In genomic region chr1:234870020-234870378, GRCh38 we compare ENCODE assay signal across 22 cellular contexts.
DNase-seq lines count a peak whose midpoint lies in the region; ATAC-seq and TF ChIP-seq lines count a peak whose summit lies in the region.
"Had no signal": no experiment of that assay in that cellular context is flagged by ENCODE, and none has a peak within 500 bp of the region (broad histone marks: within the 10 kb centered on the region; RNA-seq: fewer than 3 reads in every experiment).

No MANE protein-coding gene starts in this region.

- TF ChIP-seq CTCF in nephron (IDR thresholded peaks at IDR 0.05; ENCODE audit: unreplicated experiment in 3 of 3), result no peak
- no peak for TF ChIP-seq CTCF in endothelial cell (IDR thresholded peaks at IDR 0.05; ENCODE audit: unreplicated experiment)

- peak overlapping the region; percentile 77 for H3K27ac Mint-ChIP-seq in T-helper 17 cell
- H3K27ac Mint-ChIP-seq in nephron, result peak overlapping the region in 2 of 3 experiments; percentile 3 to 61
- H3K27ac Mint-ChIP-seq in endothelial cell (ENCODE audit: unreplicated experiment), result no peak overlapping the region
- H3K27ac Mint-ChIP-seq: activated CD8-positive, alpha-beta T cell treated with anti-CD3 and anti-CD28 coated beads, Interleukin-2, amount 10 ng/mL, durations not matched to agents 7 days and 5 days; CD4-positive, alpha-beta T cell; HFFc6 had no signal

- H3K4me3 Mint-ChIP-seq in T-helper 17 cell (no peak overlapping the region), nephron (no peak overlapping the region), endothelial cell (ENCODE audit: unreplicated experiment) (no peak overlapping the region)
- H3K4me3 Mint-ChIP-seq: activated CD8-positive, alpha-beta T cell treated with anti-CD3 and anti-CD28 coated beads, Interleukin-2, amount 10 ng/mL, durations not matched to agents 7 days and 5 days; CD4-positive, alpha-beta T cell; HFFc6; IgD-negative memory B cell; T-helper 1 cell treated with Interleukin-12 subunit alpha and Interleukin-12 subunit beta and Interleukin-4 antibody, amounts not matched to agents 30 μg/mL and 1 μg/mL, for 36 hours had no signal

- H3K27me3 Mint-ChIP-seq in T-helper 17 cell (no peaks in the 10 kb centered on the region), nephron (ENCODE audit: low read depth) (peaks cover 8% of the 10 kb centered on the region), endothelial cell (ENCODE audit: unreplicated experiment) (peaks cover 2% of the 10 kb centered on the region)
- H3K27me3 Mint-ChIP-seq: CD4-positive, alpha-beta T cell; IgD-negative memory B cell had no signal

- no peaks in the 10 kb centered on the region for H3K9me3 ChIP-seq in T-helper 17 cell (ENCODE audit: control insufficient read depth, low read length, poor library complexity, severe bottlenecking)
- H3K9me3 ChIP-seq: adrenal gland, lower lobe of right lung, neutrophil, psoas muscle, testis had no signal

- no peak for ATAC-seq in T-helper 17 cell
- no peak for ATAC-seq in HG03159 (IDR thresholded peaks at IDR 0.05; ENCODE audit: unreplicated experiment)
- ATAC-seq: activated CD8-positive, alpha-beta T cell treated with anti-CD3 and anti-CD28 coated beads, Interleukin-2, amount 10 ng/mL, durations not matched to agents 7 days and 5 days; lower lobe of right lung had no signal

- H3K9me3 Mint-ChIP-seq in nephron, result no peaks in the 10 kb centered on the region
- no peaks in the 10 kb centered on the region for H3K9me3 Mint-ChIP-seq in endothelial cell (ENCODE audit: unreplicated experiment)
- H3K9me3 Mint-ChIP-seq: CD4-positive, alpha-beta T cell; HFFc6; IgD-negative memory B cell had no signal

- H3K4me1 Mint-ChIP-seq in T-helper 17 cell (peaks cover 18% of the 10 kb centered on the region), nephron (peaks cover 33% of the 10 kb centered on the region), endothelial cell (ENCODE audit: unreplicated experiment) (peaks cover 9% of the 10 kb centered on the region)

- peak; percentile 3 for DNase-seq in activated effector memory CD4-positive, alpha-beta T cell treated with anti-CD3 and anti-CD28 coated beads, Interleukin-2, amount 50 U/mL, for 16 hours
- DNase-seq in activated effector memory CD4-positive, alpha-beta T cell treated with Interleukin-2 at 50 U/mL for 16 hours, result no peak
- DNase-seq in NCI-H2171 treated with DMSO at 0.1 percent for 48 hours (lab: John Stamatoyannopoulos, UW) (peak; percentile 94), T-helper 17 cell (no peak), GDM1 (lab: John Stamatoyannopoulos, UW) (no peak), endothelial cell (ENCODE audit: low spot score) (no peak)
- DNase-seq: activated CD4-positive, alpha-beta T cell treated with anti-CD3 and anti-CD28 coated beads for 1 hour; activated CD8-positive, alpha-beta T cell treated with anti-CD3 and anti-CD28 coated beads, Interleukin-2, amount 10 ng/mL, durations not matched to agents 7 days and 5 days; activated naive CD4-positive, alpha-beta T cell; CD4-positive, alpha-beta T cell; DMS153; HFFc6; lower lobe of right lung; NCI-H1417 treated with DMSO at 0.1 percent for 48 hours; psoas muscle; testis had no signal

- H3K36me3 Mint-ChIP-seq in T-helper 17 cell (ENCODE audit: low read depth) (no peaks in the 10 kb centered on the region), nephron (ENCODE audit: low read depth) (no peaks in the 10 kb centered on the region), endothelial cell (ENCODE audit: low read depth, unreplicated experiment) (no peaks in the 10 kb centered on the region)
- H3K36me3 Mint-ChIP-seq: IgD-negative memory B cell had no signal

Comparison
In these comparisons a context has a peak if more than half of its experiments do, and no peak if none do; other contexts are left out.
1. DNase-seq: peak in activated effector memory CD4-positive, alpha-beta T cell treated with anti-CD3 and anti-CD28 coated beads, Interleukin-2, amount 50 U/mL, for 16 hours (single experiment) and NCI-H2171 treated with DMSO at 0.1 percent for 48 hours (single experiment); none in activated effector memory CD4-positive, alpha-beta T cell treated with Interleukin-2 at 50 U/mL for 16 hours (single experiment), T-helper 17 cell (0 of 3), GDM1 (single experiment) and endothelial cell (single experiment).